Comparison of ENCODE assay signal across 10 cellular contexts in the genomic region with DNA sequence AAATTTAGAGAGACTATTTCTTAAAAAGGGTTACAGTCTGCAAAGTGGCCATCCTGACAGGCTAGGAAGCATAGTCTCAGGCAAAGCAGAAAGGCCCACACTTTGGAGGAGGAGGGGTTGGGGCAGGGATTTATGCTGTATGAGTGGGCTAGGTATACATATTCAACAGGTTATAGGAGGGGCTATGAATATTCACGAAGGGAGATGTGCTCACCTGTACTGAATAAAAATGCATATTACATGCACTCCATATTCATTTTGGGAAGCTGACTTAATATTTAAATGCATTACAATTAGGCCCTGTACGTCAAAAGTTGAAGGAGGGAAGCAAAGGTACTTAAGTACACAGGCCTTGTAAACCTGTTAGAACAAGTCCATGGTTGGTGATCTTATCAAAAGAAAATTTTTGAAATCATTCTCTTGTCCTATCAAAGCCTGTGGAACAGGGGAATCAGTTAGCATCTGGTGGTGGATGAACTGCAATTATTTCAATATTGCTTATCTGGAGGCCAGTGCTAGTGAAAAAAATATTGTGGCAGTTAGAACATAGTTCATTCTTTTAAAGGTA. TPM values are rescaled to one million over a fixed set of nuclear protein-coding genes. Genes with fewer than 3 reads are reported as not detected.
DNase-seq lines count a peak whose midpoint lies in the region; ATAC-seq and TF ChIP-seq lines count a peak whose summit lies in the region.
"Had no signal": no experiment of that assay in that cellular context is flagged by ENCODE, and none has a peak within 500 bp of the region (broad histone marks: within the 10 kb centered on the region; RNA-seq: fewer than 3 reads in every experiment).

No MANE protein-coding gene starts in this region.

- in situ Hi-C loops in HAP-1 (cut with MboI; ENCODE audit: low sequenced_read_pairs): loop anchor here (10.0 kb wide), 1 partner anchor 307 kb away; no protein-coding TSS in a partner anchor

- no peak overlapping the region for H2AFZ ChIP-seq in SU-DHL-6 (ENCODE audit: low read depth, low read length, severe bottlenecking)

- H3K27ac Mint-ChIP-seq in CD4-positive, alpha-beta T cell: no peak overlapping the region

- peaks cover 71% of the 10 kb centered on the region for H3K79me2 ChIP-seq in SU-DHL-6 (ENCODE audit: insufficient read depth, low read length)

- H3K4me1 ChIP-seq in HAP-1: peaks cover 9% of the 10 kb centered on the region; the same call in 1 of the 2 replicates

- peak overlapping the region; percentile 96 for H3K4me3 Mint-ChIP-seq in CD4-positive, alpha-beta T cell

- H3K4me3 ChIP-seq in HAP-1 (peak overlapping the region; percentile 74), SU-DHL-6 (ENCODE audit: insufficient read depth, low read length, poor library complexity, severe bottlenecking) (peak overlapping the region; percentile 92), fibroblast of the aortic adventitia (ENCODE audit: low read depth, low read length) (peak overlapping the region; percentile 95)

- peak overlapping the region; percentile 95 for H3K4me2 ChIP-seq in SU-DHL-6 (ENCODE audit: low read depth, low read length, poor library complexity, severe bottlenecking)

- no peak overlapping the region for H3K27ac ChIP-seq in CD4-positive, alpha-beta T cell (ENCODE audit: low read depth, low read length)
- H3K27ac ChIP-seq in SU-DHL-6 (ENCODE audit: low read depth, low read length): no peak overlapping the region

- no peaks in the 10 kb centered on the region for H4K20me1 ChIP-seq in SU-DHL-6 (ENCODE audit: low read depth, low read length)

- no peaks in the 10 kb centered on the region for H3K9me3 Mint-ChIP-seq in CD4-positive, alpha-beta T cell

- peaks cover 34% of the 10 kb centered on the region for H3K36me3 Mint-ChIP-seq in CD4-positive, alpha-beta T cell (ENCODE audit: low read depth)

- H3K4me1 Mint-ChIP-seq in CD4-positive, alpha-beta T cell (ENCODE audit: low read depth): peaks cover 40% of the 10 kb centered on the region

- no peak for ATAC-seq in CD4-positive, alpha-beta T cell (ENCODE audit: poor library complexity)
- ATAC-seq in GM18519 (IDR thresholded peaks at IDR 0.05; ENCODE audit: low FRiP score, unreplicated experiment): no peak
- ATAC-seq in GM21360 (IDR thresholded peaks at IDR 0.05; ENCODE audit: unreplicated experiment): no peak

- POLR2A ChIA-PET in CD4-positive, alpha-beta T cell (lab: Charles Lee): no interaction called here

- no peaks in the 10 kb centered on the region for H3K27me3 ChIP-seq in CD4-positive, alpha-beta T cell (ENCODE audit: control insufficient read depth, insufficient read depth, low read length)
- H3K27me3 ChIP-seq in HAP-1 (ENCODE audit: low read depth) (no peaks in the 10 kb centered on the region), SU-DHL-6 (ENCODE audit: low read length) (no peaks in the 10 kb centered on the region)

- H3K36me3 ChIP-seq in HAP-1 (replicated peaks) (peaks cover 13% of the 10 kb centered on the region), SU-DHL-6 (ENCODE audit: low read length) (peaks cover 16% of the 10 kb centered on the region; the same call in 1 of the 2 replicates)

- H3K9me3 ChIP-seq in CD4-positive, alpha-beta T cell (ENCODE audit: control insufficient read depth, low read length): no peaks in the 10 kb centered on the region
- H3K9me3 ChIP-seq in HAP-1 (no peaks in the 10 kb centered on the region), SU-DHL-6 (ENCODE audit: insufficient read depth, low read length) (no peaks in the 10 kb centered on the region)

- no peaks in the 10 kb centered on the region for H3K9me2 ChIP-seq in SU-DHL-6 (replicated peaks; ENCODE audit: insufficient read depth, low read length)

- TF ChIP-seq CTCF in CD4-positive, alpha-beta T cell (IDR thresholded peaks at IDR 0.05): no peak
- no peak for TF ChIP-seq CTCF in SU-DHL-6 (IDR thresholded peaks at IDR 0.05; ENCODE audit: insufficient read depth, low read length, poor library complexity, severe bottlenecking)
- no peak for TF ChIP-seq CTCF in fibroblast of the aortic adventitia (IDR thresholded peaks at IDR 0.05; ENCODE audit: insufficient read depth, low read length)

- no peak for DNase-seq in CD4-positive, alpha-beta T cell
- DNase-seq in HAP-1 (ENCODE audit: low spot score in 2 of 2) (no peak), fibroblast of the aortic adventitia (ENCODE audit: low read depth) (no peak), occipital lobe (lab: John Stamatoyannopoulos, UW) (no peak), NOMO-1 (lab: John Stamatoyannopoulos, UW; ENCODE audit: unreplicated experiment in 2 of 2) (no peak)
- DNase-seq: activated CD8-positive, alpha-beta memory T cell treated with anti-CD3 and anti-CD28 coated beads for 24 hours; substantia nigra had no signal

- CTCF ChIA-PET in CD4-positive, alpha-beta T cell (lab: Charles Lee): no interaction called here

- peak overlapping the region; percentile 84 for H3K9ac ChIP-seq in SU-DHL-6 (ENCODE audit: low read length)

- no peaks in the 10 kb centered on the region for H3K27me3 Mint-ChIP-seq in CD4-positive, alpha-beta T cell

- H3F3A ChIP-seq in SU-DHL-6 (ENCODE audit: insufficient read depth): no peaks in the 10 kb centered on the region

- intact Hi-C loops in CD4-positive, alpha-beta T cell (cut with DNase I, micrococcal nuclease): loop anchor here (5.0 to 10.0 kb wide), 7 partner anchors 110 to 1930 kb away; a partner anchor contains a TSS

RNA-seq across cellular contexts. Expression of a gene that starts 1.6 kb away (rescaled TPM):
- 1 to 10 TPM; 4.8 TPM for total RNA-seq in CD4-positive, alpha-beta T cell
- total RNA-seq in fibroblast of the aortic adventitia (ENCODE audit: low replicate concordance) (19.3 and 19.7 TPM in 2 replicates), occipital lobe (8.6 TPM)

RNA-seq across cellular contexts. Expression of a gene that starts 2.2 kb away (rescaled TPM):
- total RNA-seq in CD4-positive, alpha-beta T cell: 10 to 100 TPM; 55.9 to 65.7 TPM
- total RNA-seq in fibroblast of the aortic adventitia (ENCODE audit: low replicate concordance) (36.5 and 70.7 TPM in 2 replicates), occipital lobe (18.2 TPM)

RNA-seq across cellular contexts. Expression of a gene that starts 33.9 kb away (rescaled TPM):
- total RNA-seq in CD4-positive, alpha-beta T cell: 10 to 100 TPM; 49.8 to 56.8 TPM
- total RNA-seq in fibroblast of the aortic adventitia (ENCODE audit: low replicate concordance): 428 and 482 TPM in 2 replicates
- total RNA-seq in occipital lobe: 154 TPM
